Comparison of ENCODE assay signal across 8 cellular contexts in the genomic region with DNA sequence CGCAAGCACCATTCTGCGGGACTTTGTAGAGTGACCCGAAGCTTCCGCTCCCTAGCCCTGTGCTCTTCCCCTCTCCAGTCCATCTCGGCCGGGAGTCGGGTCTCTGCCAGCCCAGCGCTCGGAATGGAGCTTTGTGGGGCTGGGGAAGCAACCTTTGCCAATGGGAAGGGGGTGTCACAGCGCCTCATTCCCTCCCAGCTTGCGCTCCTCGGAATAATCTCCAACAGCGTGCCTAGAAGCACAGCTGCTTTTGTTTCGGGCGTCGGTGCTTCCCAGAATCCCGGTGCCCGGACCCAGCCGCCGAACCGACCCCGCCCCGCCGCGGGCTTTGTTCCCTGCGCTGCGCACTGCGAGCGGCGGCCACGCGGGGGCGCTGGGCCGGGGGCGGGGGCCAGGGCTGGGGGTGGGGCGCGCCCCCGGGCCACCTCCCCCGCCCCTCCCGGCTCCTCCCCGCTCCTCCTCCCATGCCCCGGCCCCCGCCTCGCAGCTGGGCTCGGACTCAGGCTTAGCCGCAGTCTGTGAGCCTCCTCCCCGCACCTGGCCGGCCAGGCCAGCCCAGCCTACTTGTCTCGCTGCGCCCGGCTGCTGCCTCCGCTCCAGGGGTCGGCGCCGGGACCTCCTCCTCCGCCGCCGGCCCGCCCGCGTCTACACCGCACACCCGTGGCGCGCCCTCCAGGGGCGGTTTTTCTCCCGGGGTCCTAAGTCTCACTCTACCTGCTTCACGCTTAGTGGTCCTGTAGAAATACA.
DNase-seq lines count a peak whose midpoint lies in the region; ATAC-seq and TF ChIP-seq lines count a peak whose summit lies in the region.

No MANE protein-coding gene starts in this region.

- RAD21 ChIA-PET in HCT116 (lab: Charles Lee; ENCODE audit: low non-redundant PET in 1 of 2, low total read pairs in 2 of 2, uncharacterized antibody in 2 of 2, unreplicated experiment in 2 of 2): no interaction called here

- peak overlapping the region; percentile 8; the same call in 1 of the 2 replicates for H3K27ac ChIP-seq in HCT116 (ENCODE audit: low read depth, low read length)
- no peak overlapping the region for H3K27ac ChIP-seq in esophagus muscularis mucosa (replicated peaks in 1 of 4)
- peak overlapping the region; percentile 19 for H3K27ac ChIP-seq in suprapubic skin

- H3K9me3 ChIP-seq in HCT116 (ENCODE audit: control insufficient read depth in 1 of 2, insufficient read depth in 1 of 2, low read depth in 1 of 2, low read length in 2 of 2) (no peaks in the 10 kb centered on the region), esophagus muscularis mucosa (no peaks in the 10 kb centered on the region), suprapubic skin (no peaks in the 10 kb centered on the region)

- H3K27me3 ChIP-seq in HCT116 (ENCODE audit: insufficient read depth, low read length) (no peaks in the 10 kb centered on the region), esophagus muscularis mucosa (no peaks in the 10 kb centered on the region), suprapubic skin (no peaks in the 10 kb centered on the region)

- H3K36me3 Mint-ChIP-seq in natural killer cell: no peaks in the 10 kb centered on the region

- TF ChIP-seq POLR2A in HCT116 (IDR thresholded peaks at IDR 0.05; ENCODE audit: borderline replicate concordance, extremely low read depth, insufficient read depth, insufficient read length): no peak
- no peak for TF ChIP-seq POLR2A in esophagus muscularis mucosa (IDR thresholded peaks at IDR 0.05; ENCODE audit: low read depth)
- no peak for TF ChIP-seq POLR2A in suprapubic skin (IDR thresholded peaks at IDR 0.05)

- H3K4me1 ChIP-seq in HCT116 (ENCODE audit: control insufficient read depth in 1 of 2, insufficient read depth in 2 of 2, low read length in 2 of 2) (peaks cover 31% of the 10 kb centered on the region in 2 experiments), esophagus muscularis mucosa (peaks cover 11 to 14% (median 13%) of the 10 kb centered on the region in 4 donors), suprapubic skin (peaks cover 18% of the 10 kb centered on the region)

- ATAC-seq in HCT116 (peak; percentile 89), natural killer cell (peak; percentile 90 to 96 (median 94))

- CTCF ChIA-PET in HCT116 (lab: Charles Lee): interaction anchor here (0.6 to 1.2 kb wide), 9 partner anchors 11 to 449 kb away, joined by 3 to 5 read pairs (median 4); no protein-coding TSS in a partner anchor

- peak overlapping the region; percentile 92 for H2AFZ ChIP-seq in HCT116 (ENCODE audit: low read depth, low read length, poor library complexity, severe bottlenecking)

- H3K4me3 ChIP-seq in HCT116 (replicated peaks in 1 of 2; ENCODE audit: low read depth in 1 of 2, low read length in 2 of 2) (peak overlapping the region; percentile 38 to 61), esophagus muscularis mucosa (peak overlapping the region; percentile 55 to 80 (median 61)), suprapubic skin (peak overlapping the region; percentile 66)

- peak overlapping the region; percentile 94 for H3K4me2 ChIP-seq in HCT116 (ENCODE audit: low read length)

- POLR2A ChIA-PET in HCT116 (lab: Charles Lee): no interaction called here

- H4K20me1 ChIP-seq in HCT116 (ENCODE audit: insufficient read depth): no peaks in the 10 kb centered on the region

- H3K27ac Mint-ChIP-seq in natural killer cell: peak overlapping the region in 1 of 2 donors; percentile 31

- H3K9me3 Mint-ChIP-seq in natural killer cell: no peaks in the 10 kb centered on the region

- H3K36me3 ChIP-seq in HCT116 (ENCODE audit: control insufficient read depth in 1 of 2, insufficient read depth in 2 of 2, low read length in 2 of 2): no peaks in the 10 kb centered on the region
- no peaks in the 10 kb centered on the region for H3K36me3 ChIP-seq in esophagus muscularis mucosa
- H3K36me3 ChIP-seq in suprapubic skin: no peaks in the 10 kb centered on the region

- H3K9me2 ChIP-seq in HCT116 (ENCODE audit: insufficient read depth): no peaks in the 10 kb centered on the region

- TF ChIP-seq CTCF in HCT116 (IDR thresholded peaks at IDR 0.05 in 2 of 3, conservative IDR thresholded peaks at IDR 0.05 in 1 of 3; ENCODE audit: borderline replicate concordance in 1 of 3, insufficient read depth in 1 of 3, low read depth in 2 of 3, low read length in 2 of 3) (peak in 2 of 3 experiments; percentile 41 to 48; a peak in 4 of 6 replicates), esophagus muscularis mucosa (IDR thresholded peaks at IDR 0.05) (peak; percentile 37 to 93 (median 74)), natural killer cell (IDR thresholded peaks at IDR 0.05) (peak; percentile 83), suprapubic skin (IDR thresholded peaks at IDR 0.05) (peak in 1 of 2 donors; percentile 95)

- intact Hi-C loops in HCT116 (cut with micrococcal nuclease) (loop anchor here (10.0 kb wide), 1 partner anchor 853 kb away; the partner anchor contains the start of gene HDHD2), esophagus muscularis mucosa (cut with DNase I) (loop anchor here (5.0 kb wide), 1 partner anchor 71 kb away; no protein-coding TSS in a partner anchor), natural killer cell (cut with micrococcal nuclease) (no loop called here)

- TF ChIP-seq EP300 in esophagus muscularis mucosa (IDR thresholded peaks at IDR 0.05) (no peak), suprapubic skin (IDR thresholded peaks at IDR 0.05) (no peak)

- no peaks in the 10 kb centered on the region for H3K79me2 ChIP-seq in HCT116 (ENCODE audit: insufficient read depth, low read length)

- WGBS in esophagus muscularis mucosa: 5% methylated on average over 45 of the region's 68 CpGs
- WGBS in suprapubic skin: 19% methylated on average over 12 of the region's 68 CpGs

- no peak for TF ChIP-seq RAD21 in HCT116 (IDR thresholded peaks at IDR 0.05; ENCODE audit: low read depth)

- peak overlapping the region; percentile 92 for H3K4me3 Mint-ChIP-seq in natural killer cell

- peak overlapping the region; percentile 54 for H3K9ac ChIP-seq in HCT116 (ENCODE audit: low read length)

- peaks cover 6 to 7% of the 10 kb centered on the region in 2 donors for H3K27me3 Mint-ChIP-seq in natural killer cell (ENCODE audit: low read depth in 2 of 2)

- DNase-seq in EH (ENCODE audit: low read depth) (peak; percentile 29), HCT116 (ENCODE audit: low read depth, low spot score) (no peak), NCI-H345 treated with DMSO at 0.1 percent for 48 hours (lab: John Stamatoyannopoulos, UW; ENCODE audit: unreplicated experiment) (peak; percentile 44), esophagus muscularis mucosa (ENCODE audit: extremely low spot score) (no peak), natural killer cell (peak; percentile 39), suprapubic skin (ENCODE audit: low spot score in 2 of 2) (peak in 1 of 2 donors; percentile 81), NCI-H1048 (lab: John Stamatoyannopoulos, UW) (no peak)
- DNase-seq in activated CD8-positive, alpha-beta memory T cell treated with anti-CD3 and anti-CD28 coated beads, Interleukin-2, amount 50 U/mL, for 4 hours: peak; percentile 52

- no TSS peak for BruUV-seq in HCT116 (replicated peaks; lab: Mats Ljungman, UMichigan)

- peaks cover 12 to 31% of the 10 kb centered on the region in 2 donors for H3K4me1 Mint-ChIP-seq in natural killer cell

TF ChIP-seq in HCT116, 20 proteins besides CTCF, POLR2A, EP300 and RAD21:
- TF ChIP-seq SRF (IDR thresholded peaks at IDR 0.05; ENCODE audit: low read depth): no peak
- no peak for TF ChIP-seq ZFX (IDR thresholded peaks at IDR 0.05)
- no peak for TF ChIP-seq SIN3A (IDR thresholded peaks at IDR 0.05; ENCODE audit: low read depth)
- no peak for TF ChIP-seq FOSL1 (IDR thresholded peaks at IDR 0.05; ENCODE audit: low read depth)
- peak; percentile 67 for TF ChIP-seq POLR2AphosphoS5 (IDR thresholded peaks at IDR 0.05; ENCODE audit: low read depth, low read length)
- TF ChIP-seq TCF7L2 (IDR thresholded peaks at IDR 0.05; ENCODE audit: borderline replicate concordance, extremely low read depth, insufficient read depth, insufficient read length): peak; percentile 27
- TF ChIP-seq ELF1 (IDR thresholded peaks at IDR 0.05; ENCODE audit: borderline replicate concordance, low read depth): no peak
- no peak for TF ChIP-seq SP1 (IDR thresholded peaks at IDR 0.05; ENCODE audit: low read depth)
- TF ChIP-seq YY1 (IDR thresholded peaks at IDR 0.05; ENCODE audit: extremely low read depth, insufficient replicate concordance, low read depth, low read length): no peak
- no peak for TF ChIP-seq ZBTB33 (IDR thresholded peaks at IDR 0.05; ENCODE audit: extremely low read depth, insufficient replicate concordance, low read length)

Comparison
In these comparisons a context has a peak if more than half of its experiments do, and no peak if none do; other contexts are left out.
1. DNase-seq: peak in EH (single experiment), NCI-H345 treated with DMSO at 0.1 percent for 48 hours (single experiment), activated CD8-positive, alpha-beta memory T cell treated with anti-CD3 and anti-CD28 coated beads, Interleukin-2, amount 50 U/mL, for 4 hours (single experiment) and natural killer cell (single experiment); none in HCT116 (single experiment), esophagus muscularis mucosa (single experiment) and NCI-H1048 (single experiment).
2. H3K27ac ChIP-seq: peak in HCT116 (single experiment) and suprapubic skin (single experiment); none in esophagus muscularis mucosa (0 of 4).
3. Peak in every context shown above with its lines, with median percentiles within 50 percentile points of each other: H3K4me3 ChIP-seq.